Comparison of ENCODE assay signal across 32 cellular contexts in genomic region chr2:216970369-216970915, GRCh38.
"Had no signal": no experiment of that assay in that cellular context is flagged by ENCODE, and none has a peak within 500 bp of the region (broad histone marks: within the 10 kb centered on the region; RNA-seq: fewer than 3 reads in every experiment).

No MANE protein-coding gene starts in this region.

- H3K27ac ChIP-seq: breast epithelium, SJCRH30, VCaP had no signal

- H3K27ac Mint-ChIP-seq: activated CD4-positive, alpha-beta memory T cell treated with anti-CD3 and anti-CD28 coated beads for 36 hours; activated CD4-positive, alpha-beta T cell treated with anti-CD3 and anti-CD28 coated beads, Interleukin-2, amount 10 ng/mL, durations not matched to agents 7 days and 5 days; activated naive CD4-positive, alpha-beta T cell treated with anti-CD3 and anti-CD28 coated beads, Interleukin-2, amount 50 U/mL, for 72 hours had no signal

- H3K36me3 Mint-ChIP-seq: activated CD4-positive, alpha-beta memory T cell treated with anti-CD3 and anti-CD28 coated beads for 36 hours; activated naive CD4-positive, alpha-beta T cell treated with anti-CD3 and anti-CD28 coated beads, Interleukin-2, amount 50 U/mL, for 72 hours had no signal

- ATAC-seq: activated naive CD4-positive, alpha-beta T cell treated with anti-CD3 and anti-CD28 coated beads, Interleukin-2, amount 50 U/mL, for 72 hours; activated T-cell treated with anti-CD3 and anti-CD28 coated beads, Interleukin-2, amount 50 U/mL, for 4 hours; Panc1 had no signal

- H3K4me1 ChIP-seq: breast epithelium had no signal

- H3K9me3 Mint-ChIP-seq: activated CD4-positive, alpha-beta memory T cell treated with anti-CD3 and anti-CD28 coated beads for 36 hours; activated CD4-positive, alpha-beta T cell treated with anti-CD3 and anti-CD28 coated beads, Interleukin-2, amount 10 ng/mL, durations not matched to agents 7 days and 5 days; activated naive CD4-positive, alpha-beta T cell treated with anti-CD3 and anti-CD28 coated beads, Interleukin-2, amount 50 U/mL, for 72 hours; activated T-cell treated with anti-CD3 and anti-CD28 coated beads, Interleukin-2, amount 50 U/mL, for 4 hours had no signal

- H3K4me1 Mint-ChIP-seq: activated CD4-positive, alpha-beta T cell treated with anti-CD3 and anti-CD28 coated beads, Interleukin-2, amount 10 ng/mL, durations not matched to agents 7 days and 5 days had no signal

- DNase-seq: activated CD4-positive, alpha-beta memory T cell treated with anti-CD3 and anti-CD28 coated beads for 36 hours; activated CD4-positive, alpha-beta T cell treated with anti-CD3 and anti-CD28 coated beads, Interleukin-2, amount 10 ng/mL, durations not matched to agents 7 days and 5 days; activated CD4-positive, CD25-positive, alpha-beta regulatory T cell; activated CD8-positive, alpha-beta memory T cell treated with anti-CD3 and anti-CD28 coated beads for 24 hours; activated effector memory CD4-positive, alpha-beta T cell treated with anti-CD3 and anti-CD28 coated beads, Interleukin-2, amount 50 U/mL, for 16 hours; activated naive CD4-positive, alpha-beta T cell treated with Interleukin-2 at 50 U/mL for 16 hours; activated T-cell treated with anti-CD3 and anti-CD28 coated beads, Interleukin-2, amount 50 U/mL, for 4 hours; amygdala; central memory CD4-positive, alpha-beta T cell; MG63; MV-4-11; NCI-H1092 treated with DMSO at 0.1 percent for 48 hours; NCI-H1417 treated with DMSO at 0.1 percent for 48 hours; NCI-H1694; NCI-H2029; NCI-H2107; NCI-H2171 treated with DMSO at 0.1 percent for 48 hours; NCI-H226; NCI-H510A; NCI-H526 treated with DMSO at 0.1 percent for 48 hours; NCI-H82; NK-92 treated with Interleukin-12 subunit alpha and Interleukin-12 subunit beta, amount 100 ng/mL, for 24 hours; OCI-M1; Right ventricle myocardium superior; RPMI8226; SJCRH30; SK-N-SH; T-helper 1 cell had no signal

- H3K27me3 Mint-ChIP-seq: activated CD4-positive, alpha-beta T cell treated with anti-CD3 and anti-CD28 coated beads, Interleukin-2, amount 10 ng/mL, durations not matched to agents 7 days and 5 days had no signal

- H3K27me3 ChIP-seq: breast epithelium, MG63 had no signal

- H3K36me3 ChIP-seq: breast epithelium, MG63, SJCRH30 had no signal

- H3K4me3 ChIP-seq: breast epithelium, MG63, SJCRH30 had no signal

- H3K9me3 ChIP-seq: breast epithelium, MG63, SJCRH30, SK-N-SH had no signal

- H3K4me3 Mint-ChIP-seq: activated CD4-positive, alpha-beta memory T cell treated with anti-CD3 and anti-CD28 coated beads for 36 hours; activated CD4-positive, alpha-beta T cell treated with anti-CD3 and anti-CD28 coated beads, Interleukin-2, amount 10 ng/mL, durations not matched to agents 7 days and 5 days; activated T-cell treated with anti-CD3 and anti-CD28 coated beads, Interleukin-2, amount 50 U/mL, for 4 hours had no signal
